In the genomic region with DNA sequence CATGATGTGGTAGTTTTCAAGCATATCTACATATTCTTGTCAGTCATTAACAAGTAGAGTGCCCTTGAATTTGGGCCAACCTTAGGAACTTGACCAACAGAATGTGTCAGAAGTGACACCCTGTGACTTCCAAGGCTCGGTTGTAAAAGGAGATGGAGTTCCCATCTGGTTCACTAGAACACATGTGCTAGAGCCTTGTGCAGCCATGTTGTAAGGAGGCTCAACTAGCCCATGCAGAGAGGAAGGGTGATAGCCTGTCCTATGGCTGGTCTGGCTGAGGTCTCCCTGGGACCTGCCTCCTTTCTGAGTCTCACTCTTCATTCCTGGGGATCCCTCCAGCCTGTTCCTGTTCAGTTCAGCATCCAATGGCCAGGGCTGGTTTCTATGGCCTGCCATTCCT, we compare ENCODE assay signal across 9 cellular contexts. TPM values are rescaled to one million over a fixed set of nuclear protein-coding genes. Genes with fewer than 3 reads are reported as not detected.
"Had no signal": no experiment of that assay in that cellular context is flagged by ENCODE, and none has a peak within 500 bp of the region (broad histone marks: within the 10 kb centered on the region; RNA-seq: fewer than 3 reads in every experiment).

No MANE protein-coding gene starts in this region.

- H2AFZ ChIP-seq: GM23248 had no signal

- ATAC-seq: HepG2 had no signal

- H3K27ac ChIP-seq: GM23248, HL-60, KMS-11 had no signal

- H3K4me3 ChIP-seq: GM23248, HAP-1 had no signal

- H3K4me3 Mint-ChIP-seq: IgD-negative memory B cell had no signal

- DNase-seq: GM23248, GOT3, H7, KBM-7 had no signal

- H3K27ac Mint-ChIP-seq: IgD-negative memory B cell had no signal

- H3K4me2 ChIP-seq: KMS-11 had no signal

- H3K36me3 ChIP-seq: HAP-1 had no signal

- FAIRE-seq: HepG2 had no signal

- H3K4me1 ChIP-seq: HAP-1 had no signal

- H3K9ac ChIP-seq: GM23248, KMS-11 had no signal

RNA-seq across cellular contexts. Expression of a gene that starts 28.1 kb away (rescaled TPM):
- total RNA-seq: GM23248, HepG2 had no signal
- polyA plus RNA-seq: GM23248, HepG2 had no signal
